ENCODE assay signal across 22 cellular contexts in the genomic region with DNA sequence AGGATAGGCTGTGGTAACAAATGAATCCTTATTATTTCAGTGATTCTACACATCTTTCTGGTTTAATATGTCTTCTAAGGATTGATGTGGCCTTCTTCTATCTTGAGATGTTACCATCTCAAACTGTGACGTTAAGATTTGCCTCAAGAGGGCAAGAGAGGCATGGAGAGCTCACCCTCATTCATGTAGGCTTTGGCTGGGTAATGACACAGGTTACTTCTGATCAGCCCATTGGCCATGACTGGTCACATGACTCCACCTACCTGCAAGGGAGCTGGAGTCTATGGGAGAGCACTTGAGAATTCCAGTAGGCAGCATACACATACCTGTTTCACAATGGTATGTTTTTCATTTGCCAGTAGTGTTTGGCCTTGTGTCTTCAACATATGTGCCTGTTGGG. TPM values are rescaled to one million over a fixed set of nuclear protein-coding genes. Genes with fewer than 3 reads are reported as not detected.
A peak's percentile ranks its signal among the peaks of the same experiment; 100 is the strongest.
DNase-seq lines count a peak whose midpoint lies in the region; ATAC-seq, FAIRE-seq and TF ChIP-seq lines count a peak whose summit lies in the region.
"Had no signal": no experiment of that assay in that cellular context is flagged by ENCODE, and none has a peak within 500 bp of the region (broad histone marks: within the 10 kb centered on the region; RNA-seq: fewer than 3 reads in every experiment).

No MANE protein-coding gene starts in this region.

- H3K4me3 ChIP-seq in HCT116 (replicated peaks in 1 of 2; ENCODE audit: low read depth in 1 of 2, low read length in 2 of 2) (no peak overlapping the region), keratinocyte (ENCODE audit: control insufficient read depth in 2 of 3, extremely low read depth in 1 of 3, insufficient read depth in 2 of 3, low read depth in 1 of 3, low read length in 3 of 3) (no peak overlapping the region)
- H3K4me3 ChIP-seq: lung, right atrium auricular region, tibial artery had no signal

- H3K36me3 Mint-ChIP-seq in activated CD4-positive, alpha-beta T cell treated with anti-CD3 and anti-CD28 coated beads for 36 hours (ENCODE audit: low read depth), result no peaks in the 10 kb centered on the region
- no peaks in the 10 kb centered on the region for H3K36me3 Mint-ChIP-seq in activated CD8-positive, alpha-beta T cell treated with anti-CD3 and anti-CD28 coated beads for 36 hours (ENCODE audit: low read depth)
- H3K36me3 Mint-ChIP-seq in stimulated activated memory B cell treated with anti-CD40 and anti-IgM and Interleukin-4, amounts not matched to agents 10 μg/mL and 1 μg/mL and 100 μg/mL, for 72 hours, result no peaks in the 10 kb centered on the region
- H3K36me3 Mint-ChIP-seq: activated CD4-positive, alpha-beta memory T cell treated with anti-CD3 and anti-CD28 coated beads for 36 hours; brain had no signal

- no peaks in the 10 kb centered on the region for H3K9me2 ChIP-seq in HCT116 (ENCODE audit: insufficient read depth)

- no peak overlapping the region for H3K27ac Mint-ChIP-seq in activated CD4-positive, alpha-beta T cell treated with anti-CD3 and anti-CD28 coated beads for 36 hours
- H3K27ac Mint-ChIP-seq in activated CD8-positive, alpha-beta T cell treated with anti-CD3 and anti-CD28 coated beads for 36 hours, result no peak overlapping the region
- H3K27ac Mint-ChIP-seq in stimulated activated memory B cell treated with anti-CD40 and anti-IgM and Interleukin-4, amounts not matched to agents 10 μg/mL and 1 μg/mL and 100 μg/mL, for 72 hours, result no peak overlapping the region
- H3K27ac Mint-ChIP-seq: activated CD4-positive, alpha-beta memory T cell treated with anti-CD3 and anti-CD28 coated beads for 36 hours; T-helper 2 cell treated with Interferon-gamma antibody and Interleukin-4, amounts not matched to agents 5 μg/mL and 100 μg/mL, for 36 hours had no signal

- H3K27ac ChIP-seq in HCT116 (ENCODE audit: low read depth, low read length) (no peak overlapping the region), keratinocyte (ENCODE audit: control insufficient read depth, insufficient read depth, low read length) (no peak overlapping the region)
- H3K27ac ChIP-seq: right atrium auricular region, tibial artery had no signal

- CTCF ChIA-PET in activated CD4-positive, alpha-beta T cell treated with anti-CD3 and anti-CD28 coated beads for 36 hours (lab: Charles Lee), result interaction anchor here (1.7 kb wide), 1 partner anchor 175 kb away, joined by 6 read pairs; no protein-coding TSS in a partner anchor
- CTCF ChIA-PET in HCT116 (lab: Charles Lee), result interaction anchor here (0.6 to 1.5 kb wide), 3 partner anchors 8 to 177 kb away, joined by 3 read pairs; no protein-coding TSS in a partner anchor
- CTCF ChIA-PET in activated CD8-positive, alpha-beta T cell treated with anti-CD3 and anti-CD28 coated beads for 36 hours (lab: Charles Lee), result no interaction called here

- H3K27me3 Mint-ChIP-seq in activated CD4-positive, alpha-beta T cell treated with anti-CD3 and anti-CD28 coated beads for 36 hours, result peaks cover 5% of the 10 kb centered on the region
- no peaks in the 10 kb centered on the region for H3K27me3 Mint-ChIP-seq in activated CD8-positive, alpha-beta T cell treated with anti-CD3 and anti-CD28 coated beads for 36 hours
- peaks cover 40% of the 10 kb centered on the region for H3K27me3 Mint-ChIP-seq in stimulated activated memory B cell treated with anti-CD40 and anti-IgM and Interleukin-4, amounts not matched to agents 10 μg/mL and 1 μg/mL and 100 μg/mL, for 72 hours

- POLR2A ChIA-PET in activated CD4-positive, alpha-beta T cell treated with anti-CD3 and anti-CD28 coated beads for 36 hours (lab: Charles Lee), result no interaction called here
- POLR2A ChIA-PET in HCT116 (lab: Charles Lee), result no interaction called here
- POLR2A ChIA-PET in activated CD8-positive, alpha-beta T cell treated with anti-CD3 and anti-CD28 coated beads for 36 hours (lab: Charles Lee), result interaction anchor here (0.6 kb wide), 1 partner anchor 394 kb away, joined by 3 read pairs; no protein-coding TSS in a partner anchor

- no peak overlapping the region for H3K4me3 Mint-ChIP-seq in activated CD4-positive, alpha-beta T cell treated with anti-CD3 and anti-CD28 coated beads for 36 hours
- no peak overlapping the region for H3K4me3 Mint-ChIP-seq in activated CD8-positive, alpha-beta T cell treated with anti-CD3 and anti-CD28 coated beads for 36 hours
- no peak overlapping the region for H3K4me3 Mint-ChIP-seq in stimulated activated memory B cell treated with anti-CD40 and anti-IgM and Interleukin-4, amounts not matched to agents 10 μg/mL and 1 μg/mL and 100 μg/mL, for 72 hours
- H3K4me3 Mint-ChIP-seq: activated CD4-positive, alpha-beta memory T cell treated with anti-CD3 and anti-CD28 coated beads for 36 hours; neural crest cell; T-helper 2 cell treated with Interferon-gamma antibody and Interleukin-4, amounts not matched to agents 5 μg/mL and 100 μg/mL, for 36 hours had no signal

- no peak for TF ChIP-seq POLR2A in HCT116 (IDR thresholded peaks at IDR 0.05; ENCODE audit: borderline replicate concordance, extremely low read depth, insufficient read depth, insufficient read length)

- TF ChIP-seq RAD21 in HCT116 (IDR thresholded peaks at IDR 0.05; ENCODE audit: low read depth), result peak; percentile 24; the same call in 1 of the 2 replicates

- H3K9ac ChIP-seq in HCT116 (ENCODE audit: low read length) (no peak overlapping the region), keratinocyte (ENCODE audit: control insufficient read depth, extremely low read depth, insufficient read depth, low read length) (no peak overlapping the region)

- FAIRE-seq in keratinocyte (lab: Jason Lieb, UNC) (peak; percentile 17), frontal cortex (lab: Jason Lieb, UNC) (no peak)
- FAIRE-seq: GM18507, GM19239 had no signal

- H3K9me3 ChIP-seq in HCT116 (ENCODE audit: control insufficient read depth in 1 of 2, insufficient read depth in 1 of 2, low read depth in 1 of 2, low read length in 2 of 2) (no peaks in the 10 kb centered on the region), keratinocyte (ENCODE audit: control insufficient read depth, low read depth, low read length) (no peaks in the 10 kb centered on the region)
- H3K9me3 ChIP-seq: right atrium auricular region, tibial artery had no signal

- DNase-seq in activated CD4-positive, alpha-beta T cell treated with anti-CD3 and anti-CD28 coated beads for 36 hours, result peak; percentile 12
- DNase-seq in activated CD4-positive, alpha-beta T cell treated with anti-CD3 and anti-CD28 coated beads, Interleukin-2, amount 50 U/mL, for 4 hours, result no peak
- DNase-seq in HCT116 (ENCODE audit: low read depth, low spot score), result peak; percentile 28
- DNase-seq in activated CD8-positive, alpha-beta T cell treated with anti-CD3 and anti-CD28 coated beads for 36 hours, result peak; percentile 20
- DNase-seq in keratinocyte (ENCODE audit: low read depth, low spot score), result no peak
- DNase-seq in frontal cortex (ENCODE audit: low spot score in 2 of 2), result no peak
- no peak for DNase-seq in HuH-7 (ENCODE audit: low spot score)
- DNase-seq: activated CD4-positive, alpha-beta memory T cell treated with anti-CD3 and anti-CD28 coated beads for 36 hours; COR-L47; NCI-H1694; NCI-H524; RPMI8226; stimulated activated CD4-positive, alpha-beta T cell treated with anti-CD3 and anti-CD28 coated beads, Interleukin-1b, Interleukin-23, amount 100 ng/mL, for 48 hours; tibial artery had no signal

- dilution Hi-C loops in keratinocyte (cut with MboI; ENCODE audit: extremely low pct_ligation_motif_present, low sequenced_read_pairs), result no loop called here

- H2AFZ ChIP-seq in HCT116 (ENCODE audit: low read depth, low read length, poor library complexity, severe bottlenecking) (no peak overlapping the region), keratinocyte (ENCODE audit: control insufficient read depth, low read length) (no peak overlapping the region)

- RAD21 ChIA-PET in HCT116 (lab: Charles Lee; ENCODE audit: low non-redundant PET in 1 of 2, low total read pairs in 2 of 2, uncharacterized antibody in 2 of 2, unreplicated experiment in 2 of 2), result no interaction called here

- H3K9me3 Mint-ChIP-seq in activated CD4-positive, alpha-beta T cell treated with anti-CD3 and anti-CD28 coated beads for 36 hours (ENCODE audit: low read depth), result no peaks in the 10 kb centered on the region
- H3K9me3 Mint-ChIP-seq in activated CD8-positive, alpha-beta T cell treated with anti-CD3 and anti-CD28 coated beads for 36 hours, result no peaks in the 10 kb centered on the region
- no peaks in the 10 kb centered on the region for H3K9me3 Mint-ChIP-seq in stimulated activated memory B cell treated with anti-CD40 and anti-IgM and Interleukin-4, amounts not matched to agents 10 μg/mL and 1 μg/mL and 100 μg/mL, for 72 hours
- H3K9me3 Mint-ChIP-seq: activated CD4-positive, alpha-beta memory T cell treated with anti-CD3 and anti-CD28 coated beads for 36 hours; brain; neural crest cell; T-helper 2 cell treated with Interferon-gamma antibody and Interleukin-4, amounts not matched to agents 5 μg/mL and 100 μg/mL, for 36 hours had no signal

- no peaks in the 10 kb centered on the region for H3K9me1 ChIP-seq in keratinocyte (ENCODE audit: control insufficient read depth, extremely low read depth, insufficient read depth, low read length)

- H3K27me3 ChIP-seq in HCT116 (ENCODE audit: insufficient read depth, low read length), result no peaks in the 10 kb centered on the region
- H3K27me3 ChIP-seq in keratinocyte (ENCODE audit: control insufficient read depth, extremely low read depth, insufficient read depth, low read length), result no peaks in the 10 kb centered on the region
- H3K27me3 ChIP-seq: right atrium auricular region, tibial artery had no signal

- H3K4me1 ChIP-seq in HCT116 (ENCODE audit: control insufficient read depth in 1 of 2, insufficient read depth in 2 of 2, low read length in 2 of 2) (peaks cover 4 to 5% of the 10 kb centered on the region in 2 experiments), keratinocyte (ENCODE audit: control insufficient read depth, extremely low read depth, insufficient read depth, low read length) (no peaks in the 10 kb centered on the region)

- H3K36me3 ChIP-seq in HCT116 (ENCODE audit: control insufficient read depth in 1 of 2, insufficient read depth in 2 of 2, low read length in 2 of 2), result no peaks in the 10 kb centered on the region
- H3K36me3 ChIP-seq in keratinocyte (ENCODE audit: control insufficient read depth in 2 of 2, extremely low read depth in 1 of 2, insufficient read depth in 2 of 2, low read length in 2 of 2), result no peaks in the 10 kb centered on the region
- H3K36me3 ChIP-seq: right atrium auricular region, tibial artery had no signal

- TF ChIP-seq CTCF in HCT116 (IDR thresholded peaks at IDR 0.05 in 2 of 3, conservative IDR thresholded peaks at IDR 0.05 in 1 of 3; ENCODE audit: borderline replicate concordance in 1 of 3, insufficient read depth in 1 of 3, low read depth in 2 of 3, low read length in 2 of 3), result no peak
- TF ChIP-seq CTCF in activated CD8-positive, alpha-beta T cell treated with anti-CD3 and anti-CD28 coated beads for 36 hours (IDR thresholded peaks at IDR 0.05), result no peak
- peak in 1 of 3 experiments; percentile 16 for TF ChIP-seq CTCF in keratinocyte (optimal IDR thresholded peaks at IDR 0.05 in 1 of 3, IDR thresholded peaks at IDR 0.05 in 1 of 3, conservative IDR thresholded peaks at IDR 0.05 in 1 of 3; ENCODE audit: extremely low read depth in 1 of 3, insufficient read depth in 2 of 3, low read length in 3 of 3)

- peaks cover 12% of the 10 kb centered on the region for H3K4me1 Mint-ChIP-seq in activated CD4-positive, alpha-beta T cell treated with anti-CD3 and anti-CD28 coated beads for 36 hours
- peaks cover 7% of the 10 kb centered on the region for H3K4me1 Mint-ChIP-seq in activated CD8-positive, alpha-beta T cell treated with anti-CD3 and anti-CD28 coated beads for 36 hours (ENCODE audit: low read depth)
- H3K4me1 Mint-ChIP-seq in stimulated activated memory B cell treated with anti-CD40 and anti-IgM and Interleukin-4, amounts not matched to agents 10 μg/mL and 1 μg/mL and 100 μg/mL, for 72 hours, result no peaks in the 10 kb centered on the region

- BruUV-seq in HCT116 (replicated peaks; lab: Mats Ljungman, UMichigan), result no TSS peak

- H3K79me2 ChIP-seq in HCT116 (ENCODE audit: insufficient read depth, low read length), result no peaks in the 10 kb centered on the region; the same call in 1 of the 2 replicates
- no peaks in the 10 kb centered on the region for H3K79me2 ChIP-seq in keratinocyte (ENCODE audit: control insufficient read depth, insufficient read depth, low read length)

- H3K4me2 ChIP-seq in HCT116 (ENCODE audit: low read length) (no peak overlapping the region), keratinocyte (ENCODE audit: control insufficient read depth, extremely low read depth, insufficient read depth, low read depth, low read length) (no peak overlapping the region)

- H4K20me1 ChIP-seq in HCT116 (ENCODE audit: insufficient read depth), result no peaks in the 10 kb centered on the region
- no peaks in the 10 kb centered on the region for H4K20me1 ChIP-seq in keratinocyte (ENCODE audit: control insufficient read depth, extremely low read depth, insufficient read depth, low read length)

- intact Hi-C loops in activated CD4-positive, alpha-beta T cell treated with anti-CD3 and anti-CD28 coated beads for 36 hours (cut with DNase I, micrococcal nuclease), result no loop called here
- intact Hi-C loops in HCT116 (cut with micrococcal nuclease), result no loop called here
- intact Hi-C loops in activated CD8-positive, alpha-beta T cell treated with anti-CD3 and anti-CD28 coated beads for 36 hours (cut with micrococcal nuclease), result no loop called here

- ATAC-seq in activated CD4-positive, alpha-beta T cell treated with anti-CD3 and anti-CD28 coated beads for 36 hours, result peak; percentile 63
- ATAC-seq in HCT116, result peak; percentile 73
- ATAC-seq in activated CD8-positive, alpha-beta T cell treated with anti-CD3 and anti-CD28 coated beads for 36 hours, result peak; percentile 49
- no peak for ATAC-seq in stimulated activated memory B cell treated with anti-CD40 and anti-IgM and Interleukin-4, amounts not matched to agents 10 μg/mL and 1 μg/mL and 100 μg/mL, for 72 hours

RNA-seq across cellular contexts. Expression of gene CACHD1, which starts 30.0 kb away (rescaled TPM):
- total RNA-seq in activated CD4-positive, alpha-beta T cell treated with anti-CD3 and anti-CD28 coated beads for 36 hours, result 1 to 10 TPM; 1.9 to 2.3 TPM
- 8.4 TPM for total RNA-seq in HCT116 (2021; ENCODE audit: unreplicated experiment)
- polyA plus RNA-seq in HCT116 (2012), result 4.6 and 4.7 TPM in 2 replicates
- 1 to 10 TPM; 2.2 to 2.5 TPM for total RNA-seq in activated CD8-positive, alpha-beta T cell treated with anti-CD3 and anti-CD28 coated beads for 36 hours
- polyA plus RNA-seq in keratinocyte, result 1.6 to 2.4 TPM (median 1.9 TPM) in 3 replicates
- 1.7 TPM for polyA plus RNA-seq in keratinocyte (2011; ENCODE audit: low read depth)
- 0.96 and 1.4 TPM in 2 replicates for polyA plus RNA-seq in keratinocyte (2011; cell fraction: cytosol; rRNA removed)
- 5.4 and 5.9 TPM in 2 replicates for polyA plus RNA-seq in keratinocyte (2011; cell fraction: nucleus; rRNA removed)
- polyA plus RNA-seq in keratinocyte (2012; ENCODE audit: low replicate concordance), result 2.1 and 2.6 TPM in 2 replicates
- 3.5 to 4.9 TPM (median 4.4 TPM) in 3 replicates for polyA minus RNA-seq in keratinocyte
- 1.5 TPM for polyA minus RNA-seq in keratinocyte (2011; cell fraction: cytosol; rRNA and poly(A)+ RNA removed)
- 6.4 and 9.4 TPM in 2 replicates for polyA minus RNA-seq in keratinocyte (2011; cell fraction: nucleus; rRNA and poly(A)+ RNA removed)
- total RNA-seq in frontal cortex, result 17.5 TPM

Comparison
In these comparisons a context has a peak if more than half of its experiments do, and no peak if none do; other contexts are left out.
1. DNase-seq: peak in activated CD4-positive, alpha-beta T cell treated with anti-CD3 and anti-CD28 coated beads for 36 hours (single experiment), HCT116 (single experiment) and activated CD8-positive, alpha-beta T cell treated with anti-CD3 and anti-CD28 coated beads for 36 hours (single experiment); none in activated CD4-positive, alpha-beta T cell treated with anti-CD3 and anti-CD28 coated beads, Interleukin-2, amount 50 U/mL, for 4 hours (0 of 2), keratinocyte (single experiment), frontal cortex (0 of 2) and HuH-7 (single experiment).